ENCODE assay signal across 9 cellular contexts in genomic region chr2:20035961-20036666, GRCh38. TPM values are rescaled to one million over a fixed set of nuclear protein-coding genes. Genes with fewer than 3 reads are reported as not detected.
DNase-seq lines count a peak whose midpoint lies in the region; ATAC-seq and TF ChIP-seq lines count a peak whose summit lies in the region.
"Had no signal": no experiment of that assay in that cellular context is flagged by ENCODE, and none has a peak within 500 bp of the region (broad histone marks: within the 10 kb centered on the region; RNA-seq: fewer than 3 reads in every experiment).

No MANE protein-coding gene starts in this region.

- H3K27me3 ChIP-seq in CD8-positive, alpha-beta memory T cell (ENCODE audit: insufficient read depth, low read length, poor library complexity, severe bottlenecking) = no peaks in the 10 kb centered on the region

- DNase-seq in DMS153 (lab: John Stamatoyannopoulos, UW) (peak; percentile 12), DMS153 treated with DMSO at 0.1 percent for 48 hours (lab: John Stamatoyannopoulos, UW; ENCODE audit: unreplicated experiment) (no peak), NCI-H1092 (lab: John Stamatoyannopoulos, UW) (no peak), HEK293T (ENCODE audit: extremely low spot score) (no peak)
- no peak for DNase-seq in activated T-helper 1 cell treated with anti-CD3 and anti-CD28 coated beads, Interleukin-12 subunit alpha, Interleukin-12 subunit beta, Interleukin-2, Interleukin-4 antibody, amounts not matched to agents 30 ng/mL and 10 ng/mL and 1 ng/mL, durations not matched to agents 14 hours and 24 hours and 36 hours (ENCODE audit: low spot score)
- DNase-seq in CD8-positive, alpha-beta memory T cell = no peak

- peaks cover 58% of the 10 kb centered on the region for H3K36me3 Mint-ChIP-seq in activated T-helper 1 cell treated with anti-CD3 and anti-CD28 coated beads, Interleukin-12 subunit alpha, Interleukin-12 subunit beta, Interleukin-2, Interleukin-4 antibody, amounts not matched to agents 30 ng/mL and 10 ng/mL and 1 ng/mL, durations not matched to agents 14 hours and 24 hours and 36 hours (ENCODE audit: low read depth)
- H3K36me3 Mint-ChIP-seq in nephron (ENCODE audit: low read depth) = peaks cover 91% of the 10 kb centered on the region
- H3K36me3 Mint-ChIP-seq in CD8-positive, alpha-beta memory T cell = peaks cover 24 to 93% (median 55%) of the 10 kb centered on the region in 3 donors

- no peaks in the 10 kb centered on the region for H3K9me3 Mint-ChIP-seq in activated T-helper 1 cell treated with anti-CD3 and anti-CD28 coated beads, Interleukin-12 subunit alpha, Interleukin-12 subunit beta, Interleukin-2, Interleukin-4 antibody, amounts not matched to agents 30 ng/mL and 10 ng/mL and 1 ng/mL, durations not matched to agents 14 hours and 24 hours and 36 hours
- H3K9me3 Mint-ChIP-seq in nephron = peaks cover 4% of the 10 kb centered on the region
- no peaks in the 10 kb centered on the region for H3K9me3 Mint-ChIP-seq in CD8-positive, alpha-beta memory T cell

- no peaks in the 10 kb centered on the region for H3K4me1 ChIP-seq in CD8-positive, alpha-beta memory T cell (ENCODE audit: insufficient read depth, low read length)

- no peak for TF ChIP-seq CTCF in nephron (IDR thresholded peaks at IDR 0.05; ENCODE audit: unreplicated experiment in 3 of 3)

- no peaks in the 10 kb centered on the region for H3K9me3 ChIP-seq in CD8-positive, alpha-beta memory T cell (ENCODE audit: low read length)

- peaks cover 21% of the 10 kb centered on the region for H3K4me1 Mint-ChIP-seq in activated T-helper 1 cell treated with anti-CD3 and anti-CD28 coated beads, Interleukin-12 subunit alpha, Interleukin-12 subunit beta, Interleukin-2, Interleukin-4 antibody, amounts not matched to agents 30 ng/mL and 10 ng/mL and 1 ng/mL, durations not matched to agents 14 hours and 24 hours and 36 hours (ENCODE audit: low read depth)
- peaks cover 5% of the 10 kb centered on the region for H3K4me1 Mint-ChIP-seq in nephron
- peaks cover 0 to 30% (median 2%) of the 10 kb centered on the region in 3 donors for H3K4me1 Mint-ChIP-seq in CD8-positive, alpha-beta memory T cell

- H3K36me3 ChIP-seq in CD8-positive, alpha-beta memory T cell (ENCODE audit: insufficient read depth, low read length) = peaks cover 38% of the 10 kb centered on the region

- no peak overlapping the region for H3K4me3 ChIP-seq in CD8-positive, alpha-beta memory T cell (ENCODE audit: low read length)

- H3K27ac ChIP-seq in CD8-positive, alpha-beta memory T cell (ENCODE audit: low read depth, low read length) = no peak overlapping the region
- H3K27ac ChIP-seq: 22Rv1 had no signal

- POLR2A ChIA-PET in CD8-positive, alpha-beta memory T cell (lab: Charles Lee) = no interaction called here
- POLR2A ChIA-PET in HEK293T (lab: Yijun Ruan, JAX) = no interaction called here

- H3K4me3 Mint-ChIP-seq in activated T-helper 1 cell treated with anti-CD3 and anti-CD28 coated beads, Interleukin-12 subunit alpha, Interleukin-12 subunit beta, Interleukin-2, Interleukin-4 antibody, amounts not matched to agents 30 ng/mL and 10 ng/mL and 1 ng/mL, durations not matched to agents 14 hours and 24 hours and 36 hours = no peak overlapping the region
- H3K4me3 Mint-ChIP-seq in nephron = no peak overlapping the region
- no peak overlapping the region for H3K4me3 Mint-ChIP-seq in CD8-positive, alpha-beta memory T cell

- CTCF ChIA-PET in CD8-positive, alpha-beta memory T cell (lab: Charles Lee) = no interaction called here
- CTCF ChIA-PET in HEK293T (lab: Yijun Ruan, JAX) = no interaction called here

- H3K27me3 Mint-ChIP-seq in activated T-helper 1 cell treated with anti-CD3 and anti-CD28 coated beads, Interleukin-12 subunit alpha, Interleukin-12 subunit beta, Interleukin-2, Interleukin-4 antibody, amounts not matched to agents 30 ng/mL and 10 ng/mL and 1 ng/mL, durations not matched to agents 14 hours and 24 hours and 36 hours (ENCODE audit: insufficient read depth) = no peaks in the 10 kb centered on the region
- no peaks in the 10 kb centered on the region for H3K27me3 Mint-ChIP-seq in nephron (ENCODE audit: low read depth)
- no peaks in the 10 kb centered on the region for H3K27me3 Mint-ChIP-seq in CD8-positive, alpha-beta memory T cell

- H3K27ac Mint-ChIP-seq in activated T-helper 1 cell treated with anti-CD3 and anti-CD28 coated beads, Interleukin-12 subunit alpha, Interleukin-12 subunit beta, Interleukin-2, Interleukin-4 antibody, amounts not matched to agents 30 ng/mL and 10 ng/mL and 1 ng/mL, durations not matched to agents 14 hours and 24 hours and 36 hours = peak overlapping the region; percentile 7
- peak overlapping the region in 2 of 3 experiments; percentile 12 to 33 for H3K27ac Mint-ChIP-seq in nephron
- peak overlapping the region in 4 of 8 donors; percentile 7 to 30 (median 10) for H3K27ac Mint-ChIP-seq in CD8-positive, alpha-beta memory T cell

- ATAC-seq in HG03378 (IDR thresholded peaks at IDR 0.05; ENCODE audit: unreplicated experiment) = peak; percentile 63

- intact Hi-C loops in activated T-helper 1 cell treated with anti-CD3 and anti-CD28 coated beads, Interleukin-12 subunit alpha, Interleukin-12 subunit beta, Interleukin-2, Interleukin-4 antibody, amounts not matched to agents 30 ng/mL and 10 ng/mL and 1 ng/mL, durations not matched to agents 14 hours and 24 hours and 36 hours (cut with micrococcal nuclease) = no loop called here

TF ChIP-seq in HEK293T, 16 proteins besides CTCF, POLR2A, EP300 and RAD21:
- no peak for TF ChIP-seq ARNT (IDR thresholded peaks at IDR 0.05)

RNA-seq across cellular contexts. Expression of gene LAPTM4A, which starts 15.3 kb away (rescaled TPM):
- total RNA-seq in activated T-helper 1 cell treated with anti-CD3 and anti-CD28 coated beads, Interleukin-12 subunit alpha, Interleukin-12 subunit beta, Interleukin-2, Interleukin-4 antibody, amounts not matched to agents 30 ng/mL and 10 ng/mL and 1 ng/mL, durations not matched to agents 14 hours and 24 hours and 36 hours = 25.5 and 29.1 TPM in 2 replicates
- 10 to 100 TPM; 29.0 to 31.0 TPM for total RNA-seq in CD8-positive, alpha-beta memory T cell
- polyA plus RNA-seq in CD8-positive, alpha-beta memory T cell = 119 TPM

RNA-seq across cellular contexts. Expression of gene MATN3, which starts 23.6 kb away (rescaled TPM):
- not detected in 2 replicates for total RNA-seq in activated T-helper 1 cell treated with anti-CD3 and anti-CD28 coated beads, Interleukin-12 subunit alpha, Interleukin-12 subunit beta, Interleukin-2, Interleukin-4 antibody, amounts not matched to agents 30 ng/mL and 10 ng/mL and 1 ng/mL, durations not matched to agents 14 hours and 24 hours and 36 hours
- not detected for total RNA-seq in CD8-positive, alpha-beta memory T cell
- polyA plus RNA-seq in CD8-positive, alpha-beta memory T cell = not detected

RNA-seq across cellular contexts. Expression of gene WDR35, which starts 46.2 kb away (rescaled TPM):
- total RNA-seq in activated T-helper 1 cell treated with anti-CD3 and anti-CD28 coated beads, Interleukin-12 subunit alpha, Interleukin-12 subunit beta, Interleukin-2, Interleukin-4 antibody, amounts not matched to agents 30 ng/mL and 10 ng/mL and 1 ng/mL, durations not matched to agents 14 hours and 24 hours and 36 hours = 7.7 and 7.8 TPM in 2 replicates
- 10 to 100 TPM; 11.0 to 12.0 TPM for total RNA-seq in CD8-positive, alpha-beta memory T cell
- 1.6 TPM for polyA plus RNA-seq in CD8-positive, alpha-beta memory T cell
